In genomic region chr3:173529062-173529711, GRCh38 we compare ENCODE assay signal across 1 cellular context.
TF ChIP-seq lines count a peak whose summit lies in the region.

No MANE protein-coding gene starts in this region.

TF ChIP-seq in H1, 55 proteins besides CTCF, POLR2A, EP300 and RAD21 (continued from another document):
- no peak for TF ChIP-seq CHD7 (IDR thresholded peaks at IDR 0.05; ENCODE audit: insufficient replicate concordance, low read length)
- TF ChIP-seq RNF2 (IDR thresholded peaks at IDR 0.05; ENCODE audit: borderline replicate concordance, low read depth, low read length, missing control alignments, poor library complexity, severe bottlenecking) = no peak
- TF ChIP-seq KDM5A (IDR thresholded peaks at IDR 0.05; ENCODE audit: low read length) = no peak
- no peak for TF ChIP-seq RXRA (IDR thresholded peaks at IDR 0.05; ENCODE audit: insufficient read depth, low read depth, low read length)
- no peak for TF ChIP-seq SP1 (IDR thresholded peaks at IDR 0.05; ENCODE audit: low read depth, low read length)
- no peak for TF ChIP-seq ZNF274 (IDR thresholded peaks at IDR 0.05; ENCODE audit: borderline replicate concordance, extremely low read depth, low read length)
